Comparison of ENCODE assay signal across 29 cellular contexts in the genomic region with DNA sequence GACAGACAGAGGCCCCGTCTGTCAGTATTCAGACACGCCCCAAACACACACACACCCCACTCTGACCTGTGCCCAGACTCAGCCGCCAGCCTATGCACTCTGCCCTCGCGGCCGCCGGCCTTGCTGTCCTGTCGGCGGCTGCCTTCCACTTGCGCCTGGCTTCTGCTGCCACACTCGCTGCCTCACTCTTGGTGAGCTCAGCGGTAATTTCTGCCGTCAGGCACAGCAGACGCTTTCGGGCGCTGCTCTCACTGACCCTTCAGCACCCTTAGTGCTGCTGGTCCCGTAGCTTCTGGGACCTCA.
"Had no signal": no experiment of that assay in that cellular context is flagged by ENCODE, and none has a peak within 500 bp of the region (broad histone marks: within the 10 kb centered on the region; RNA-seq: fewer than 3 reads in every experiment).

No MANE protein-coding gene starts in this region.

- H3K4me3 Mint-ChIP-seq: activated CD4-positive, alpha-beta memory T cell treated with anti-CD3 and anti-CD28 coated beads, Interleukin-2, amount 10 ng/mL, durations not matched to agents 7 days and 5 days; activated CD4-positive, alpha-beta T cell treated with anti-CD3 and anti-CD28 coated beads, Interleukin-2, amount 10 ng/mL, durations not matched to agents 7 days and 5 days; activated naive CD8-positive, alpha-beta T cell; activated T-cell treated with anti-CD3 and anti-CD28 coated beads, Interleukin-2, amount 50 U/mL, for 24 hours; effector memory CD8-positive, alpha-beta T cell; WTC11 had no signal

- H3K4me3 ChIP-seq: esophagus muscularis mucosa, gastrocnemius medialis, heart left ventricle had no signal

- H3K27me3 Mint-ChIP-seq: activated CD4-positive, alpha-beta memory T cell treated with anti-CD3 and anti-CD28 coated beads, Interleukin-2, amount 10 ng/mL, durations not matched to agents 7 days and 5 days; activated CD4-positive, alpha-beta T cell treated with anti-CD3 and anti-CD28 coated beads, Interleukin-2, amount 10 ng/mL, durations not matched to agents 7 days and 5 days; activated naive CD8-positive, alpha-beta T cell; activated T-cell treated with anti-CD3 and anti-CD28 coated beads, Interleukin-2, amount 50 U/mL, for 24 hours; effector memory CD8-positive, alpha-beta T cell had no signal

- FAIRE-seq: astrocyte, bronchial epithelial cell, colon had no signal

- H3K27me3 ChIP-seq: brain microvascular endothelial cell, esophagus muscularis mucosa, foreskin keratinocyte, gastrocnemius medialis, heart left ventricle had no signal

- ATAC-seq: foreskin keratinocyte, gastrocnemius medialis, heart left ventricle, WTC11 had no signal

- H3K9me3 ChIP-seq: esophagus muscularis mucosa, gastrocnemius medialis, heart left ventricle had no signal

- H3K4me1 ChIP-seq: esophagus muscularis mucosa, foreskin keratinocyte, gastrocnemius medialis had no signal

- H3K9me3 Mint-ChIP-seq: activated T-cell treated with anti-CD3 and anti-CD28 coated beads, Interleukin-2, amount 50 U/mL, for 24 hours; effector memory CD8-positive, alpha-beta T cell; WTC11 had no signal

- DNase-seq: activated CD4-positive, alpha-beta memory T cell treated with anti-CD3 and anti-CD28 coated beads, Interleukin-2, amount 10 ng/mL, durations not matched to agents 7 days and 5 days; activated CD4-positive, alpha-beta T cell treated with anti-CD3 and anti-CD28 coated beads for 1 hour; activated CD4-positive, alpha-beta T cell treated with anti-CD3 and anti-CD28 coated beads for 4 hours; activated CD4-positive, alpha-beta T cell treated with anti-CD3 and anti-CD28 coated beads, Interleukin-2, amount 50 U/mL, for 4 hours; activated CD8-positive, alpha-beta memory T cell treated with anti-CD3 and anti-CD28 coated beads, Interleukin-2, amount 50 U/mL, for 48 hours; activated gamma-delta T cell; activated naive CD4-positive, alpha-beta T cell; activated T-cell treated with anti-CD3 and anti-CD28 coated beads for 4 hours; activated T-cell treated with anti-CD3 and anti-CD28 coated beads, Interleukin-2, amount 50 U/mL, for 24 hours; activated T-cell treated with anti-CD3 and anti-CD28 coated beads, Interleukin-2, amount 50 U/mL, for 72 hours; brain microvascular endothelial cell; caudate nucleus; cortex of kidney; dermis blood vessel endothelial cell; effector CD4-positive, alpha-beta T cell; effector memory CD8-positive, alpha-beta T cell; erythroblast; foreskin keratinocyte; gastrocnemius medialis; glutamatergic neuron; heart left ventricle had no signal

- H3K27ac ChIP-seq: brain microvascular endothelial cell, esophagus muscularis mucosa, foreskin keratinocyte, gastrocnemius medialis, heart left ventricle, VCaP had no signal
